1 cellular context compared by ENCODE assay signal in genomic region chr9:134683714-134684374, GRCh38.
TF ChIP-seq lines count a peak whose summit lies in the region.

No MANE protein-coding gene starts in this region.

TF ChIP-seq in IMR-90, 13 proteins besides CTCF, POLR2A, EP300 and RAD21:
- TF ChIP-seq RCOR1 (IDR thresholded peaks at IDR 0.05; ENCODE audit: insufficient replicate concordance, low read length) (no peak), BHLHE40 (IDR thresholded peaks at IDR 0.05; ENCODE audit: low read depth, low read length) (no peak), ELK1 (IDR thresholded peaks at IDR 0.05; ENCODE audit: borderline replicate concordance, low read depth, low read length) (no peak), MXI1 (IDR thresholded peaks at IDR 0.05; ENCODE audit: borderline replicate concordance, low read depth, low read length) (no peak), FOS (IDR thresholded peaks at IDR 0.05; ENCODE audit: low read depth, low read length) (no peak), NFE2L2 (IDR thresholded peaks at IDR 0.05; ENCODE audit: low read depth, low read length) (no peak), MAFK (IDR thresholded peaks at IDR 0.05; ENCODE audit: low read depth, low read length) (no peak), SMC3 (IDR thresholded peaks at IDR 0.05; ENCODE audit: low read depth, low read length) (no peak), USF2 (IDR thresholded peaks at IDR 0.05; ENCODE audit: low read depth, low read length) (no peak), CHD1 (IDR thresholded peaks at IDR 0.05; ENCODE audit: low read depth, low read length) (no peak), RFX5 (IDR thresholded peaks at IDR 0.05; ENCODE audit: low read depth, low read length) (no peak), MAZ (IDR thresholded peaks at IDR 0.05; ENCODE audit: borderline replicate concordance, low read depth, low read length) (no peak), CEBPB (IDR thresholded peaks at IDR 0.05; ENCODE audit: low read depth, low read length) (no peak)
